Comparison of ENCODE assay signal across 8 cellular contexts in the genomic region with DNA sequence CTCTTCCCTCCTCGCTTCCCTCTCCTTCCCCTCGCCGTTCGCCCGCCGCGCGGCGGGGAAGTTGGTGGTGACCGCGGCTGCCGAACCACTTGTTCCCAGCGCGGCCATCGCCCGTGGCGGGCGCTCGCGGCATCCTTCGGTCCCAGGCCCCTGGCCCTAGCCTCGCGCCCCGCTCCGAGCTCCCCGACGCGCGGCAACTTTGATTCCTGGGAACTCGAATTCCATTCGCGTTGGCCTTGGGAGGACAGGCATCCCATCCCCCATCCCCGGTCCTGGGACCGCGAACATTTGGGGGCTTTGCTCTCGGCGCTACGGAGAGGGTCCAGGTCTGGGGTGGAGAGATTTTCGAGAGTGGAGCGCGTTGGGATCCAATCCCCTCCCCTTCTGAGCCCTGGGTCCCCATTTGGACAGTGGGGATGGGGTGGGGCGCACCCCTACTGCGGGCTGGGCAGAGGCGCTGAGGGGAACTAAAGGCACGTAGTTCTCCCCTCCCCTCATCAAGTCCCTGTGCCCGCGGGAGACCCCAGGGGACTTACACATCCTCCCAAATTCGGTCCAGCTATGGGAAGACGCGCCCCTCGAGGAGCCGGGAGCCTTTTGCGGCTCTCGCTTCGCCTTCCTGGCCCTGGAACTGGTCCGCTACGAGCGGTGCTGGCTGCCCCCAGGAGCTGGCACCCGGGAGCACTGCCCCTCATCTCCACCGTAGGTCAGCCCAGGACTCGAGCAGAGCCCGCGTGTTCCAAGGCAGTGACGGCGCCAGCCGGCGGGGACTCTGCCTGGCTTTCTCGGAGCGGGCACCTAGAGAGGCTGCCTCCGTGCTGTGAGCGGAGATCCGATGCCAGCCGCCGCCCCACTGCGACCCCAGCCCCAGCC. TPM values are rescaled to one million over a fixed set of nuclear protein-coding genes. Genes with fewer than 3 reads are reported as not detected.
DNase-seq lines count a peak whose midpoint lies in the region; ATAC-seq and TF ChIP-seq lines count a peak whose summit lies in the region.

No MANE protein-coding gene starts in this region.

- WGBS in esophagus, 2 donors = 2 to 4% methylated on average over 66 to 75 of the region's 75 CpGs

- H3K4me3 Mint-ChIP-seq in CD14-positive monocyte (peak overlapping the region; percentile 74 to 85), osteocyte (ENCODE audit: unreplicated experiment) (no peak overlapping the region)

- peaks cover 5 to 12% of the 10 kb centered on the region in 2 donors for H3K36me3 Mint-ChIP-seq in CD14-positive monocyte
- no peaks in the 10 kb centered on the region for H3K36me3 Mint-ChIP-seq in osteocyte (ENCODE audit: unreplicated experiment)

- H3K27ac Mint-ChIP-seq in CD14-positive monocyte (no peak overlapping the region), osteocyte (ENCODE audit: unreplicated experiment) (no peak overlapping the region)

- peaks cover 16% of the 10 kb centered on the region for H3K4me1 Mint-ChIP-seq in CD14-positive monocyte
- peaks cover 8% of the 10 kb centered on the region for H3K4me1 Mint-ChIP-seq in osteocyte (ENCODE audit: unreplicated experiment)

- DNase-seq in CD14-positive monocyte (ENCODE audit: low spot score) (no peak), HuH-7.5 (ENCODE audit: low spot score) (peak; percentile 28), osteocyte (ENCODE audit: extremely low spot score, unreplicated experiment) (peak; percentile 80), medulla oblongata (ENCODE audit: extremely low spot score) (no peak), HuH-7 (ENCODE audit: low spot score) (no peak), NCI-H1105 (lab: John Stamatoyannopoulos, UW) (no peak)

- H3K27ac ChIP-seq in esophagus (ENCODE audit: low read depth in 2 of 2, low read length in 1 of 2) = no peak overlapping the region

- peak overlapping the region; percentile 31 to 42 for H3K4me3 ChIP-seq in esophagus (ENCODE audit: low read depth in 1 of 2, low read length in 2 of 2)

- peaks cover 49 to 59% (median 54%) of the 10 kb centered on the region in 3 donors for H3K27me3 Mint-ChIP-seq in CD14-positive monocyte (ENCODE audit: low read depth in 3 of 3)
- peaks cover 78% of the 10 kb centered on the region for H3K27me3 Mint-ChIP-seq in osteocyte (ENCODE audit: unreplicated experiment)

- peaks cover 0 to 14% of the 10 kb centered on the region in 2 donors for H3K4me1 ChIP-seq in esophagus (ENCODE audit: control insufficient read depth in 2 of 2, insufficient read depth in 2 of 2, low read length in 1 of 2)

- peaks cover 0 to 22% (median 3%) of the 10 kb centered on the region in 7 donors for H3K9me3 Mint-ChIP-seq in CD14-positive monocyte
- H3K9me3 Mint-ChIP-seq in osteocyte (ENCODE audit: unreplicated experiment) = no peaks in the 10 kb centered on the region

- H3K27me3 ChIP-seq in esophagus (ENCODE audit: control insufficient read depth in 1 of 2, insufficient read depth in 2 of 2, low read length in 2 of 2) = peaks cover 0 to 7% of the 10 kb centered on the region in 2 donors

- no peak for ATAC-seq in GM19455 (IDR thresholded peaks at IDR 0.05; ENCODE audit: unreplicated experiment)

- intact Hi-C loops in CD14-positive monocyte (cut with micrococcal nuclease) = no loop called here

- H3K9me3 ChIP-seq in esophagus (ENCODE audit: control insufficient read depth in 2 of 2, insufficient read depth in 1 of 2, low read depth in 1 of 2, low read length in 1 of 2) = no peaks in the 10 kb centered on the region

- H3K36me3 ChIP-seq in esophagus (ENCODE audit: control insufficient read depth in 2 of 2, insufficient read depth in 2 of 2, low read length in 1 of 2) = no peaks in the 10 kb centered on the region

- no peak for TF ChIP-seq CTCF in CD14-positive monocyte (IDR thresholded peaks at IDR 0.05)
- TF ChIP-seq CTCF in osteocyte (IDR thresholded peaks at IDR 0.05) = no peak

RNA-seq across cellular contexts. Expression of a gene that starts 0.9 kb away (rescaled TPM):
- polyA plus RNA-seq in CD14-positive monocyte (10 to 100 TPM in 1 of 2 donors, 1 to 10 TPM in 1; 8.2 to 10.5 TPM), esophagus (1 to 10 TPM; 1.6 to 3.2 TPM)
- not detected in 2 replicates for total RNA-seq in osteocyte

Comparison
In these comparisons a context has a peak if more than half of its experiments do, and no peak if none do; other contexts are left out.
1. DNase-seq: peak in HuH-7.5 (single experiment) and osteocyte (single experiment); none in CD14-positive monocyte (single experiment), medulla oblongata (single experiment), HuH-7 (single experiment) and NCI-H1105 (single experiment).